Comparison of ENCODE assay signal across 8 cellular contexts in the genomic region with DNA sequence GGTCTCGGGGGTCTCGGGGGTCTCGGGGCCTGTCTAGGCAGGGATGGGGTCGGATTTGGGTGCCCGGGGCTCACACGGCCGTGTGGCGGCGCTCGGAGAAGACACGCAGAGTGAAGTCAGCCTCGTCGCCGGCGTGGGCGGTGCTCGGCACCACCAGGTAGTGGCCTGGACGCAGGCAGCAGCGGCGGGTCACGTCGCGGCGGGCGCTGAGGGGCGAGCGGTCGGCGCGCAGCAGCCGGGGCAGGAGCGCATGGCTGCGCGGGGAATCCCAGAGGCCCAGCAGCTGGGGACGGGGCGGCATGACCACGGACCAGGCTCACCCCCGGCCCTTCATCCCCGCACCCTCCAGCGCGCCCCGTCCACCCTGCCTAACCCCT.
A peak's percentile ranks its signal among the peaks of the same experiment; 100 is the strongest.
DNase-seq lines count a peak whose midpoint lies in the region; ATAC-seq and TF ChIP-seq lines count a peak whose summit lies in the region.

No MANE protein-coding gene starts in this region.

- H3K4me3 Mint-ChIP-seq in activated naive CD8-positive, alpha-beta T cell treated with anti-CD3 and anti-CD28 coated beads, Interleukin-2, amount 50 U/mL, for 24 hours, result no peak overlapping the region

- no peaks in the 10 kb centered on the region for H3K9me3 ChIP-seq in iPS-18c (ENCODE audit: control insufficient read depth, insufficient read depth, low read length)

- no peak for TF ChIP-seq CTCF in GM13976 (IDR thresholded peaks at IDR 0.05; ENCODE audit: borderline replicate concordance, control extremely low read depth, extremely low read depth, insufficient read depth, missing control alignments)

- peak; percentile 81 for DNase-seq in GM13976 (ENCODE audit: low spot score)
- DNase-seq in RPMI8226, result peak; percentile 57
- DNase-seq in activated naive CD8-positive, alpha-beta T cell treated with anti-CD3 and anti-CD28 coated beads, Interleukin-2, amount 50 U/mL, for 24 hours, result peak; percentile 64
- DNase-seq in stimulated activated CD4-positive, alpha-beta T cell treated with anti-CD3 and anti-CD28 coated beads, Interleukin-2, amount 100 ng/mL, for 48 hours, result peak; percentile 37 to 49
- DNase-seq in NCI-H446 treated with DMSO at 0.1 percent for 48 hours (lab: John Stamatoyannopoulos, UW), result no peak
- no peak for DNase-seq in OCI-M2 (lab: John Stamatoyannopoulos, UW; ENCODE audit: unreplicated experiment)

- in situ Hi-C loops in GM13976 (cut with MboI; ENCODE audit: low sequenced_read_pairs, unreplicated experiment), result no loop called here

- H3K27ac Mint-ChIP-seq in activated naive CD8-positive, alpha-beta T cell treated with anti-CD3 and anti-CD28 coated beads, Interleukin-2, amount 50 U/mL, for 24 hours, result no peak overlapping the region

- peaks cover 4% of the 10 kb centered on the region for H3K27me3 Mint-ChIP-seq in activated naive CD8-positive, alpha-beta T cell treated with anti-CD3 and anti-CD28 coated beads, Interleukin-2, amount 50 U/mL, for 24 hours

- ATAC-seq in activated naive CD8-positive, alpha-beta T cell treated with anti-CD3 and anti-CD28 coated beads, Interleukin-2, amount 50 U/mL, for 24 hours, result no peak
- no peak for ATAC-seq in GM21619 (IDR thresholded peaks at IDR 0.05; ENCODE audit: unreplicated experiment)

- peak overlapping the region; percentile 50; the same call in 1 of the 2 replicates for H3K4me3 ChIP-seq in iPS-18c (ENCODE audit: insufficient read depth, low read depth, low read length)

- H3K9me3 Mint-ChIP-seq in activated naive CD8-positive, alpha-beta T cell treated with anti-CD3 and anti-CD28 coated beads, Interleukin-2, amount 50 U/mL, for 24 hours, result no peaks in the 10 kb centered on the region

- H3K36me3 Mint-ChIP-seq in activated naive CD8-positive, alpha-beta T cell treated with anti-CD3 and anti-CD28 coated beads, Interleukin-2, amount 50 U/mL, for 24 hours (ENCODE audit: low read depth), result no peaks in the 10 kb centered on the region

- H3K4me1 Mint-ChIP-seq in activated naive CD8-positive, alpha-beta T cell treated with anti-CD3 and anti-CD28 coated beads, Interleukin-2, amount 50 U/mL, for 24 hours, result peaks cover 41% of the 10 kb centered on the region

Comparison
In these comparisons a context has a peak if more than half of its experiments do, and no peak if none do; other contexts are left out.
1. DNase-seq: peak in GM13976 (single experiment), RPMI8226 (single experiment), activated naive CD8-positive, alpha-beta T cell treated with anti-CD3 and anti-CD28 coated beads, Interleukin-2, amount 50 U/mL, for 24 hours (single experiment) and stimulated activated CD4-positive, alpha-beta T cell treated with anti-CD3 and anti-CD28 coated beads, Interleukin-2, amount 100 ng/mL, for 48 hours (2 of 2); none in NCI-H446 treated with DMSO at 0.1 percent for 48 hours (single experiment) and OCI-M2 (single experiment).